In the genomic region with DNA sequence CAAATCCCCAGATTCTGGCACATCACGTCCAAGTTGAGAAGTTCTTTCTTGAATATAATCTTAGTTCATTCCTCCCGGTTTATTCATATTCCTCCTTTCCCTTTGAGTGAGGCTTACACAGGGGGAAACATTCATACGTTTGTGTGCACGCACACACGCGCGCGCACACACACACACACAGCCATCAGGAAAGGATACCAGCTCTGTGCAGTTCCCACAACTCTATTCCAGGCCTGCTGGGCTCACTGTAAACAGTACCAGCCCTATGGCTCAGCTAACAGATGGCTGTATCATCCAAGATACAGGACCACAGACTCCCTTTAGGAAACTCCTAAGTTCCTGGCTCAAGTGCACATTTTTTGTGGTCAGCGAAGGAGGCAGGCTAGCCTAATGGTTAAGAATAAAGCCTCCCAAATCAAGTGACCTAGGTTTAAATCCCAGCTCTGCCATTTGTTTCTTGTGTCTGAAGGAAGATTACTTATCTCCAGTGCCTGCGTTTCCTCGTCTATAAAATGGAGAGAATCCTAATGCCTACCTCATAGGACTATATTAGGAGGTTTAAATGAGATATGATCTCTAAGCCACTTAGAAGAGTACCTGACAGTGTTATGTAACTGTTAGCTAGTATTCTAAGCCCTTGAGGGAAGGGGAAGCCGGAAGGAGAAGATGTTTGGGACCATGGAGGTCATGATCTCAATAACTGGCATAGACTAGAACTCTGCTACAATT, we compare ENCODE assay signal across 8 cellular contexts. TPM values are rescaled to one million over a fixed set of nuclear protein-coding genes. Genes with fewer than 3 reads are reported as not detected.
DNase-seq lines count a peak whose midpoint lies in the region; ATAC-seq and TF ChIP-seq lines count a peak whose summit lies in the region.

No MANE protein-coding gene starts in this region.

- peaks cover 6 to 80% (median 63%) of the 10 kb centered on the region in 4 donors for H3K4me1 ChIP-seq in tibial nerve

- H3K4me3 Mint-ChIP-seq in activated T-cell treated with anti-CD3 and anti-CD28 coated beads, Interleukin-2, amount 50 U/mL, for 4 hours: peak overlapping the region; percentile 94
- H3K4me3 Mint-ChIP-seq in memory B cell: peak overlapping the region; percentile 97

- H3K36me3 Mint-ChIP-seq in activated T-cell treated with anti-CD3 and anti-CD28 coated beads, Interleukin-2, amount 50 U/mL, for 4 hours (ENCODE audit: insufficient read depth): peaks cover 6% of the 10 kb centered on the region
- H3K36me3 Mint-ChIP-seq in memory B cell: peaks cover 3% of the 10 kb centered on the region

- H3K9me3 Mint-ChIP-seq in activated T-cell treated with anti-CD3 and anti-CD28 coated beads, Interleukin-2, amount 50 U/mL, for 4 hours: no peaks in the 10 kb centered on the region
- H3K9me3 Mint-ChIP-seq in memory B cell: no peaks in the 10 kb centered on the region

- no peaks in the 10 kb centered on the region for H3K27me3 Mint-ChIP-seq in activated T-cell treated with anti-CD3 and anti-CD28 coated beads, Interleukin-2, amount 50 U/mL, for 4 hours (ENCODE audit: low read depth)
- H3K27me3 Mint-ChIP-seq in memory B cell: no peaks in the 10 kb centered on the region

- peak overlapping the region; percentile 54 for H3K27ac Mint-ChIP-seq in memory B cell

- no peak for DNase-seq in activated T-cell treated with anti-CD3 and anti-CD28 coated beads, Interleukin-2, amount 50 U/mL, for 4 hours
- no peak for DNase-seq in activated T-cell treated with anti-CD3 and anti-CD28 coated beads, Interleukin-2, amount 50 U/mL, for 1 hour
- DNase-seq in astrocyte of the hippocampus (ENCODE audit: low read depth, low spot score): peak; percentile 70
- DNase-seq in memory B cell (ENCODE audit: low spot score in 2 of 2): no peak
- no peak for DNase-seq in tibial nerve (ENCODE audit: low spot score in 2 of 2)
- DNase-seq in OCI-M2 (lab: John Stamatoyannopoulos, UW; ENCODE audit: unreplicated experiment): no peak
- no peak for DNase-seq in RKO (ENCODE audit: low spot score)

- peaks cover 0 to 2% (median 0%) of the 10 kb centered on the region in 3 donors for H3K36me3 ChIP-seq in tibial nerve

- H3K27ac ChIP-seq in tibial nerve: peak overlapping the region; percentile 86 to 98 (median 90)

- peaks cover 79% of the 10 kb centered on the region for H3K4me1 Mint-ChIP-seq in activated T-cell treated with anti-CD3 and anti-CD28 coated beads, Interleukin-2, amount 50 U/mL, for 4 hours (ENCODE audit: low read depth)
- peaks cover 48% of the 10 kb centered on the region for H3K4me1 Mint-ChIP-seq in memory B cell

- peak overlapping the region; percentile 34 to 87 (median 68) for H3K4me3 ChIP-seq in tibial nerve

- WGBS in tibial nerve, 2 donors: 58 to 59% methylated on average over 12 of the region's 12 CpGs

- no peaks in the 10 kb centered on the region for H3K9me3 ChIP-seq in tibial nerve

- no peak for TF ChIP-seq POLR2A in tibial nerve (IDR thresholded peaks at IDR 0.05)

- ATAC-seq in activated T-cell treated with anti-CD3 and anti-CD28 coated beads, Interleukin-2, amount 50 U/mL, for 4 hours: no peak
- ATAC-seq in memory B cell (ENCODE audit: low read depth) (no peak), GM19452 (IDR thresholded peaks at IDR 0.05; ENCODE audit: unreplicated experiment) (no peak)

- no peak for TF ChIP-seq CTCF in tibial nerve (IDR thresholded peaks at IDR 0.05)

- no peak for TF ChIP-seq EP300 in tibial nerve (IDR thresholded peaks at IDR 0.05)

- H3K27me3 ChIP-seq in tibial nerve: no peaks in the 10 kb centered on the region

RNA-seq across cellular contexts. Expression of gene TAF8, which starts 3.7 kb away (rescaled TPM):
- total RNA-seq in activated T-cell treated with anti-CD3 and anti-CD28 coated beads, Interleukin-2, amount 50 U/mL, for 4 hours: 10 to 100 TPM; 35.7 to 39.9 (median 38.2) TPM
- 10 to 100 TPM; 10.7 to 27.6 (median 20.9) TPM for total RNA-seq in tibial nerve
